Comparison of ENCODE assay signal across 12 cellular contexts in genomic region chr3:56985460-56986327, GRCh38.
DNase-seq lines count a peak whose midpoint lies in the region; ATAC-seq, FAIRE-seq and TF ChIP-seq lines count a peak whose summit lies in the region.
"Had no signal": no experiment of that assay in that cellular context is flagged by ENCODE, and none has a peak within 500 bp of the region (broad histone marks: within the 10 kb centered on the region; RNA-seq: fewer than 3 reads in every experiment).

No MANE protein-coding gene starts in this region.

- CTCF ChIA-PET in activated naive CD4-positive, alpha-beta T cell treated with anti-CD3 and anti-CD28 coated beads for 36 hours (lab: Charles Lee): interaction anchor here (0.5 to 6.2 kb wide), 10 partner anchors 9 to 283 kb away, joined by 3 to 187 read pairs (median 6); partner anchors contain the start of gene ARHGEF3
- CTCF ChIA-PET in endothelial cell of umbilical vein (lab: Charles Lee): interaction anchor here (1.3 to 5.8 kb wide), 7 partner anchors 12 to 285 kb away, joined by 4 to 246 read pairs (median 109); partner anchors contain the start of gene ARHGEF3

- peak; percentile 35 for FAIRE-seq in endothelial cell of umbilical vein (lab: Jason Lieb, UNC)

- H3K27ac ChIP-seq in endothelial cell of umbilical vein (ENCODE audit: insufficient read depth, low read depth, low read length) (no peak overlapping the region), testis (peak overlapping the region; percentile 55 to 76)
- H3K27ac ChIP-seq: BLaER1, left lung had no signal

- no TSS peak for BruUV-seq in endothelial cell of umbilical vein (replicated peaks; lab: Mats Ljungman, UMichigan)

- peaks cover 5% of the 10 kb centered on the region for H3K27me3 Mint-ChIP-seq in activated naive CD4-positive, alpha-beta T cell treated with anti-CD3 and anti-CD28 coated beads for 36 hours (ENCODE audit: low read depth)

- no peak for ATAC-seq in GM19351 (IDR thresholded peaks at IDR 0.05; ENCODE audit: unreplicated experiment)
- ATAC-seq: left lung had no signal

- H3K4me1 ChIP-seq in endothelial cell of umbilical vein (ENCODE audit: control insufficient read depth, extremely low read depth, insufficient read depth, low read length) (peaks cover 11% of the 10 kb centered on the region), testis (peaks cover 51% of the 10 kb centered on the region)
- H3K4me1 ChIP-seq: BLaER1 had no signal

- H3K27me3 ChIP-seq in endothelial cell of umbilical vein (ENCODE audit: control insufficient read depth in 2 of 2, insufficient read depth in 2 of 2, low read length in 2 of 2) (peaks cover 0 to 2% of the 10 kb centered on the region in 2 experiments), testis (no peaks in the 10 kb centered on the region)
- H3K27me3 ChIP-seq: BLaER1, MG63 had no signal

- H3K4me3 ChIP-seq in endothelial cell of umbilical vein (replicated peaks in 1 of 3; ENCODE audit: insufficient read depth in 1 of 3, low read depth in 1 of 3, low read length in 3 of 3): no peak overlapping the region
- no peak overlapping the region for H3K4me3 ChIP-seq in testis
- H3K4me3 ChIP-seq: BLaER1, left lung, MG63 had no signal

- POLR2A ChIA-PET in endothelial cell of umbilical vein (lab: Charles Lee): no interaction called here

- no peaks in the 10 kb centered on the region for H3K36me3 Mint-ChIP-seq in activated naive CD4-positive, alpha-beta T cell treated with anti-CD3 and anti-CD28 coated beads for 36 hours (ENCODE audit: low read depth)

- 80 to 83% methylated on average over 9 to 11 of the region's 11 CpGs for WGBS in testis, 2 donors

- intact Hi-C loops in activated naive CD4-positive, alpha-beta T cell treated with anti-CD3 and anti-CD28 coated beads for 36 hours (cut with micrococcal nuclease): loop anchor here (5.0 kb wide), 1 partner anchor 643 kb away; no protein-coding TSS in a partner anchor
- intact Hi-C loops in endothelial cell of umbilical vein (cut with micrococcal nuclease): loop anchor here (5.0 kb wide), 1 partner anchor 228 kb away; no protein-coding TSS in a partner anchor
- intact Hi-C loops in testis (cut with DNase I; ENCODE audit: low total_unique reads): loop anchor here (5.0 kb wide), 1 partner anchor 283 kb away; no protein-coding TSS in a partner anchor

- no peaks in the 10 kb centered on the region for H3K79me2 ChIP-seq in endothelial cell of umbilical vein (ENCODE audit: control insufficient read depth, insufficient read depth, low read length)

- no peak overlapping the region for H3K27ac Mint-ChIP-seq in activated naive CD4-positive, alpha-beta T cell treated with anti-CD3 and anti-CD28 coated beads for 36 hours

- H3K4me2 ChIP-seq in endothelial cell of umbilical vein (ENCODE audit: insufficient read depth, low read length): no peak overlapping the region
- H3K4me2 ChIP-seq: BLaER1 had no signal

- dilution Hi-C loops in endothelial cell of umbilical vein (cut with MboI; ENCODE audit: extremely low pct_ligation_motif_present, low sequenced_read_pairs): no loop called here

- DNase-seq in activated naive CD4-positive, alpha-beta T cell treated with anti-CD3 and anti-CD28 coated beads for 36 hours: peak; percentile 27
- no peak for DNase-seq in activated naive CD4-positive, alpha-beta T cell treated with Interleukin-2 at 50 U/mL for 16 hours
- DNase-seq in SIG-M5 (lab: John Stamatoyannopoulos, UW) (peak; percentile 8), endothelial cell of umbilical vein (ENCODE audit: low read depth, low spot score) (no peak), testis (no peak), Ammon's horn (ENCODE audit: low spot score) (no peak), NCI-H345 (lab: John Stamatoyannopoulos, UW) (no peak)
- DNase-seq: amniotic stem cell, left lung, MG63 had no signal

- H4K20me1 ChIP-seq in endothelial cell of umbilical vein (replicated peaks; ENCODE audit: control insufficient read depth, extremely low read depth, insufficient read depth, low read length): no peaks in the 10 kb centered on the region
- H4K20me1 ChIP-seq: BLaER1 had no signal

- no peaks in the 10 kb centered on the region for H3K9me1 ChIP-seq in endothelial cell of umbilical vein (replicated peaks; ENCODE audit: control insufficient read depth, extremely low read depth, insufficient read depth, low read length)

- no peak overlapping the region for H2AFZ ChIP-seq in endothelial cell of umbilical vein (ENCODE audit: low read depth, low read length)

- H3K9ac ChIP-seq in endothelial cell of umbilical vein (replicated peaks; ENCODE audit: extremely low read depth, insufficient read depth, low read length): no peak overlapping the region
- H3K9ac ChIP-seq: BLaER1 had no signal

- no peak overlapping the region for H3K4me3 Mint-ChIP-seq in activated naive CD4-positive, alpha-beta T cell treated with anti-CD3 and anti-CD28 coated beads for 36 hours

- H3K9me3 Mint-ChIP-seq in activated naive CD4-positive, alpha-beta T cell treated with anti-CD3 and anti-CD28 coated beads for 36 hours: no peaks in the 10 kb centered on the region

- peaks cover 25% of the 10 kb centered on the region for H3K4me1 Mint-ChIP-seq in activated naive CD4-positive, alpha-beta T cell treated with anti-CD3 and anti-CD28 coated beads for 36 hours (ENCODE audit: low read depth)

- H3K9me3 ChIP-seq in endothelial cell of umbilical vein (replicated peaks; ENCODE audit: control insufficient read depth, insufficient read depth, low read length) (no peaks in the 10 kb centered on the region), testis (no peaks in the 10 kb centered on the region)
- H3K9me3 ChIP-seq: BLaER1, left lung, MG63 had no signal

- H3K36me3 ChIP-seq in endothelial cell of umbilical vein (ENCODE audit: control insufficient read depth in 2 of 2, extremely low read depth in 1 of 2, insufficient read depth in 2 of 2, low read length in 2 of 2) (no peaks in the 10 kb centered on the region), testis (ENCODE audit: low read depth, missing control alignments) (no peaks in the 10 kb centered on the region)
- H3K36me3 ChIP-seq: BLaER1, left lung, MG63 had no signal

- TF ChIP-seq POLR2A in endothelial cell of umbilical vein (IDR thresholded peaks at IDR 0.05; ENCODE audit: low read depth, low read length): no peak
- no peak for TF ChIP-seq POLR2A in testis (IDR thresholded peaks at IDR 0.05)

- TF ChIP-seq CTCF in endothelial cell of umbilical vein (IDR thresholded peaks at IDR 0.05; ENCODE audit: extremely low read depth in 1 of 2, insufficient read depth in 1 of 2, low read depth in 1 of 2, low read length in 2 of 2) (no peak), testis (IDR thresholded peaks at IDR 0.05) (peak in 1 of 3 experiments; percentile 20)

TF ChIP-seq in endothelial cell of umbilical vein, 7 proteins besides CTCF, POLR2A, EP300 and RAD21:
- TF ChIP-seq JUN (IDR thresholded peaks at IDR 0.05; ENCODE audit: borderline replicate concordance, insufficient read depth, insufficient read length, low read depth): no peak
- TF ChIP-seq EZH2 (IDR thresholded peaks at IDR 0.05; ENCODE audit: borderline replicate concordance, low read depth, low read length, severe bottlenecking): no peak
TF ChIP-seq in endothelial cell of umbilical vein: peak in this region for 0.

Comparison
In these comparisons a context has a peak if more than half of its experiments do, and no peak if none do; other contexts are left out.
1. DNase-seq: peak in activated naive CD4-positive, alpha-beta T cell treated with anti-CD3 and anti-CD28 coated beads for 36 hours (single experiment) and SIG-M5 (single experiment); none in activated naive CD4-positive, alpha-beta T cell treated with Interleukin-2 at 50 U/mL for 16 hours (single experiment), endothelial cell of umbilical vein (single experiment), testis (single experiment), Ammon's horn (single experiment) and NCI-H345 (single experiment).